ENCODE assay signal across 8 cellular contexts in the genomic region with DNA sequence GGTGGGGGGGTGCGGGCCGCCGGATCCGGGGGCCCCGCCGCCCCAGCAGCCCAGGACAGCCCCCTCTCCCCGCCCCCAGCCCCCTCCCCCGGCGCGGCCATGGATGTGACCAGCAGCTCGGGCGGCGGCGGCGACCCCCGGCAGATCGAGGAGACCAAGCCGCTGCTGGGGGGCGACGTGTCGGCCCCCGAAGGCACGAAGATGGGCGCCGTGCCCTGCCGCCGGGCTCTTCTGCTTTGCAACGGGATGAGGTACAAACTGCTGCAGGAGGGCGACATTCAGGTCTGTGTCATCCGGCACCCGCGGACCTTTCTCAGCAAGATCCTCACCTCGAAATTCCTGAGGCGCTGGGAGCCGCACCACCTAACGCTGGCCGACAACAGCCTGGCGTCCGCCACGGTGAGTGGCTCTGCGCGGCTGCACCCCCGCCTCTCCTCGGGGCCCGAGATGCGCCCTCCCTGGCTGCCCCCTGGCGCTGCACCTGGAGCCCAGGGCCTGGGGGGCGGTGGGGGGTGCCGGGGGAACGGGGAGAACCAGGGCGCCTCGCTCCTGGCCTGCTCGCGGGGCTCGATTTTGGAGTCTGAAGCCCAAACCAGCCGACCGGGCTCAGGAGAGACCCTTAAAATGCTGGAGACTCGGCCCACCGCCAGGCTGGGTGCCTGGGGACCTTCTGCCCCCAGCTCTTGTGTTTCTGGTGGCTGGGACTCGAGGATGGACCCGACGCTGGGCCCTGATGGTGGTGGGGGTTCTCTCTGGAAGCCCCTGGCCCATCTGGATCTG. TPM values are rescaled to one million over a fixed set of nuclear protein-coding genes. Genes with fewer than 3 reads are reported as not detected.
DNase-seq lines count a peak whose midpoint lies in the region; ATAC-seq, FAIRE-seq and TF ChIP-seq lines count a peak whose summit lies in the region.

No MANE protein-coding gene starts in this region.

- POLR2A ChIA-PET in T-cell (lab: Charles Lee) = interaction anchor here (0.6 to 2.0 kb wide), 2 partner anchors 79 kb away, joined by 4 to 11 read pairs; no protein-coding TSS in a partner anchor

- no peaks in the 10 kb centered on the region for H3K27me3 Mint-ChIP-seq in T-cell
- H3K27me3 Mint-ChIP-seq in stimulated activated naive B cell treated with anti-CD40 and anti-IgM and Interleukin-4, amounts not matched to agents 10 μg/mL and 1 μg/mL and 100 μg/mL, for 72 hours = no peaks in the 10 kb centered on the region

- peaks cover 45 to 58% (median 55%) of the 10 kb centered on the region in 3 donors for H3K4me1 Mint-ChIP-seq in T-cell
- H3K4me1 Mint-ChIP-seq in stimulated activated naive B cell treated with anti-CD40 and anti-IgM and Interleukin-4, amounts not matched to agents 10 μg/mL and 1 μg/mL and 100 μg/mL, for 72 hours = peaks cover 34 to 60% of the 10 kb centered on the region in 2 donors

- no peak for FAIRE-seq in bronchial epithelial cell (lab: Jason Lieb, UNC)

- H3K9me3 Mint-ChIP-seq in T-cell = peaks cover 0 to under 1% (median 0%) of the 10 kb centered on the region in 3 donors
- H3K9me3 Mint-ChIP-seq in stimulated activated naive B cell treated with anti-CD40 and anti-IgM and Interleukin-4, amounts not matched to agents 10 μg/mL and 1 μg/mL and 100 μg/mL, for 72 hours = peaks cover 0 to 5% of the 10 kb centered on the region in 2 donors

- CTCF ChIA-PET in T-cell (lab: Charles Lee) = interaction anchor here in 1 of 2 donors (0.6 to 0.7 kb wide), 2 partner anchors 79 to 223 kb away, joined by 3 to 12 read pairs; no protein-coding TSS in a partner anchor

- peak; percentile 31 for TF ChIP-seq CTCF in bronchial epithelial cell (IDR thresholded peaks at IDR 0.05; ENCODE audit: insufficient read depth, low read length, severe bottlenecking)

- H3K4me3 Mint-ChIP-seq in T-cell = peak overlapping the region; percentile 87 to 97 (median 89)
- H3K4me3 Mint-ChIP-seq in stimulated activated naive B cell treated with anti-CD40 and anti-IgM and Interleukin-4, amounts not matched to agents 10 μg/mL and 1 μg/mL and 100 μg/mL, for 72 hours = peak overlapping the region; percentile 87 to 92

- H3K27me3 ChIP-seq in bronchial epithelial cell (ENCODE audit: control insufficient read depth, insufficient read depth, low read length) (no peaks in the 10 kb centered on the region), layer of hippocampus (ENCODE audit: control insufficient read depth, insufficient read depth, low read length) (no peaks in the 10 kb centered on the region)

- H3K4me3 ChIP-seq in bronchial epithelial cell (ENCODE audit: low read depth, low read length) = peak overlapping the region; percentile 83

- peak overlapping the region; percentile 84 to 90 for H3K27ac Mint-ChIP-seq in T-cell
- H3K27ac Mint-ChIP-seq in stimulated activated naive B cell treated with anti-CD40 and anti-IgM and Interleukin-4, amounts not matched to agents 10 μg/mL and 1 μg/mL and 100 μg/mL, for 72 hours = peak overlapping the region; percentile 89

- peak; percentile 25 for ATAC-seq in HG03045 (IDR thresholded peaks at IDR 0.05; ENCODE audit: unreplicated experiment)
- ATAC-seq in T-cell (replicated peaks in 1 of 4) = peak; percentile 7 to 31 (median 24)
- ATAC-seq in stimulated activated naive B cell treated with anti-CD40 and anti-IgM and Interleukin-4, amounts not matched to agents 10 μg/mL and 1 μg/mL and 100 μg/mL, for 72 hours (replicated peaks) = peak; percentile 56 to 57
- no peak for ATAC-seq in HG02870 (IDR thresholded peaks at IDR 0.05; ENCODE audit: unreplicated experiment)

- DNase-seq in NCI-H82 (lab: John Stamatoyannopoulos, UW) (peak; percentile 26), NCI-H82 treated with DMSO at 0.1 percent for 48 hours (lab: John Stamatoyannopoulos, UW; ENCODE audit: unreplicated experiment) (no peak), T-cell (peak in 20 of 34 experiments; percentile 8 to 58 (median 32)), bronchial epithelial cell (ENCODE audit: low read depth) (no peak)
- peak; percentile 40 for DNase-seq in stimulated activated naive B cell treated with anti-CD40 and anti-IgM and Interleukin-4, amounts not matched to agents 10 μg/mL and 1 μg/mL and 100 μg/mL, for 72 hours

- peak overlapping the region; percentile 78 for H3K27ac ChIP-seq in layer of hippocampus (ENCODE audit: low read depth, low read length)

- no peaks in the 10 kb centered on the region for H3K36me3 ChIP-seq in bronchial epithelial cell (ENCODE audit: control insufficient read depth, insufficient read depth, low read length)

- H3K36me3 Mint-ChIP-seq in T-cell = peaks cover 2% of the 10 kb centered on the region
- peaks cover 8 to 11% of the 10 kb centered on the region in 2 donors for H3K36me3 Mint-ChIP-seq in stimulated activated naive B cell treated with anti-CD40 and anti-IgM and Interleukin-4, amounts not matched to agents 10 μg/mL and 1 μg/mL and 100 μg/mL, for 72 hours

RNA-seq across cellular contexts. Expression of a gene that starts 0.7 kb away (rescaled TPM):
- 10 to 100 TPM; 39.8 to 55.9 (median 42.6) TPM for total RNA-seq in T-cell
- 21.1 and 22.3 TPM in 2 replicates for total RNA-seq in bronchial epithelial cell

Comparison
In these comparisons a context has a peak if more than half of its experiments do, and no peak if none do; other contexts are left out.
1. DNase-seq: peak in NCI-H82 (single experiment), T-cell (20 of 34) and stimulated activated naive B cell treated with anti-CD40 and anti-IgM and Interleukin-4, amounts not matched to agents 10 μg/mL and 1 μg/mL and 100 μg/mL, for 72 hours (single experiment); none in NCI-H82 treated with DMSO at 0.1 percent for 48 hours (single experiment) and bronchial epithelial cell (single experiment).